Comparison of ENCODE assay signal across 1 cellular context in the genomic region with DNA sequence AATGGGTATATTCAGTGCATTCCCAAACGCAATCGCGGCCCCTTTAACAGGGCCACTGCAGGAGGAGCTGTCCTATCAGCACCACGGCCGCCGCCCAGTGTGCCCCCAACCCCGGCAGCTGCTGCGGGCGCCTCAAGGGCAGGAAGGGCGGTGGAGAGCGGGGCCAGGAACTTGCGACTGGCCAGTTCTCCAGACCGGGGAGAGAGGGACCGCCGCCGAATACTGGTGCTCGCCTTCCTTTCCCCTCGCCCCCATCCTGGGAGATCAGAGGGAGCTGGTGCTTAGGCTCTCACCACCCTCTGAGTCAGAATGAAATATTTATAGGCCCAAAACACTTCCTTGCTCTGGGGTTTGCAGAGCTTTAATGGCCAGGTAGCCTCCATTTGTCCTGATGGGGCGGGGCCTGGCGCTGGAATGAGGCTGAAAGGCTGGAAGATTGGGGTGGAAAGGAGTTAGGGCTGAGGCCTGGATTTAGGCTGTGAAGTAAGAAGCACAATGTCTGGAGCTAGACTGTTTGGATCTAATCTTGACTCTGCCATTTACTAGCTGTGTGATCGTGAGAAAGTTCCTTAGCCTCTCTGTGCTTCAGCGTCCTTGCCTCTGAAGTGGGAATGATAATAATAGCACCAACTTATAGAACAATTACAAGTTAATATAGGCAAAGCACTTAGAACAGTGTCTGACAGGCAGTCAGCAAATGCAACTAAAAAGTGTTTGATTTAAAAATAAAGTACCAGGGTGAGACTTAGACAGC.
TF ChIP-seq lines count a peak whose summit lies in the region.

No MANE protein-coding gene starts in this region.

TF ChIP-seq in HEK293, 187 proteins besides CTCF, POLR2A, EP300 and RAD21 (continued from another document):
- TF ChIP-seq, protein P1, sequence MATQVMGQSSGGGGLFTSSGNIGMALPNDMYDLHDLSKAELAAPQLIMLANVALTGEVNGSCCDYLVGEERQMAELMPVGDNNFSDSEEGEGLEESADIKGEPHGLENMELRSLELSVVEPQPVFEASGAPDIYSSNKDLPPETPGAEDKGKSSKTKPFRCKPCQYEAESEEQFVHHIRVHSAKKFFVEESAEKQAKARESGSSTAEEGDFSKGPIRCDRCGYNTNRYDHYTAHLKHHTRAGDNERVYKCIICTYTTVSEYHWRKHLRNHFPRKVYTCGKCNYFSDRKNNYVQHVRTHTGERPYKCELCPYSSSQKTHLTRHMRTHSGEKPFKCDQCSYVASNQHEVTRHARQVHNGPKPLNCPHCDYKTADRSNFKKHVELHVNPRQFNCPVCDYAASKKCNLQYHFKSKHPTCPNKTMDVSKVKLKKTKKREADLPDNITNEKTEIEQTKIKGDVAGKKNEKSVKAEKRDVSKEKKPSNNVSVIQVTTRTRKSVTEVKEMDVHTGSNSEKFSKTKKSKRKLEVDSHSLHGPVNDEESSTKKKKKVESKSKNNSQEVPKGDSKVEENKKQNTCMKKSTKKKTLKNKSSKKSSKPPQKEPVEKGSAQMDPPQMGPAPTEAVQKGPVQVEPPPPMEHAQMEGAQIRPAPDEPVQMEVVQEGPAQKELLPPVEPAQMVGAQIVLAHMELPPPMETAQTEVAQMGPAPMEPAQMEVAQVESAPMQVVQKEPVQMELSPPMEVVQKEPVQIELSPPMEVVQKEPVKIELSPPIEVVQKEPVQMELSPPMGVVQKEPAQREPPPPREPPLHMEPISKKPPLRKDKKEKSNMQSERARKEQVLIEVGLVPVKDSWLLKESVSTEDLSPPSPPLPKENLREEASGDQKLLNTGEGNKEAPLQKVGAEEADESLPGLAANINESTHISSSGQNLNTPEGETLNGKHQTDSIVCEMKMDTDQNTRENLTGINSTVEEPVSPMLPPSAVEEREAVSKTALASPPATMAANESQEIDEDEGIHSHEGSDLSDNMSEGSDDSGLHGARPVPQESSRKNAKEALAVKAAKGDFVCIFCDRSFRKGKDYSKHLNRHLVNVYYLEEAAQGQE (tag by site-specific recombination; IDR thresholded peaks at IDR 0.05) = peak; percentile 92
